ENCODE assay signal across 8 cellular contexts in genomic region chr2:94986392-94986963, GRCh38. TPM values are rescaled to one million over a fixed set of nuclear protein-coding genes. Genes with fewer than 3 reads are reported as not detected.
DNase-seq lines count a peak whose midpoint lies in the region; ATAC-seq, FAIRE-seq and TF ChIP-seq lines count a peak whose summit lies in the region.

No MANE protein-coding gene starts in this region.

- no peak overlapping the region for H3K4me3 Mint-ChIP-seq in brain

- peak; percentile 73 to 87 for TF ChIP-seq CTCF in brain (conservative IDR thresholded peaks at IDR 0.05)

- no peaks in the 10 kb centered on the region for H3K9me3 Mint-ChIP-seq in brain

- H3K4me1 Mint-ChIP-seq in brain: no peaks in the 10 kb centered on the region

- H3K27me3 Mint-ChIP-seq in brain: peaks cover 25% of the 10 kb centered on the region

- DNase-seq in DMS79 (lab: John Stamatoyannopoulos, UW): peak; percentile 31
- DNase-seq in HS-27A (ENCODE audit: low read depth): peak; percentile 22
- DNase-seq in RCC 7860 (ENCODE audit: low spot score): peak; percentile 34
- DNase-seq in iPS-NIHi11 (ENCODE audit: low spot score): peak; percentile 76
- DNase-seq in stimulated activated CD4-positive, alpha-beta T cell treated with anti-CD3 and anti-CD28 coated beads, Interleukin-4, amount 100 ng/mL, for 24 hours: peak; percentile 30

- ATAC-seq in GM19351 (IDR thresholded peaks at IDR 0.05; ENCODE audit: unreplicated experiment) (peak; percentile 94), GM21717 (IDR thresholded peaks at IDR 0.05; ENCODE audit: unreplicated experiment) (no peak)

- no peak overlapping the region for H3K27ac Mint-ChIP-seq in brain

- no peaks in the 10 kb centered on the region for H3K36me3 Mint-ChIP-seq in brain

- FAIRE-seq in RCC 7860 (lab: Jason Lieb, UNC): peak; percentile 73

RNA-seq across cellular contexts. Expression of gene MAL, which starts 39.0 kb away (rescaled TPM):
- polyA plus RNA-seq in brain (ENCODE audit: insufficient read depth, low read depth, low replicate concordance): 206 TPM

Comparison
In these comparisons a context has a peak if more than half of its experiments do, and no peak if none do; other contexts are left out.
1. DNase-seq: peak in every context shown above with its lines; median percentile 76 in iPS-NIHi11; 34 in RCC 7860; 31 in DMS79; 30 in stimulated activated CD4-positive, alpha-beta T cell treated with anti-CD3 and anti-CD28 coated beads, Interleukin-4, amount 100 ng/mL, for 24 hours; 22 in HS-27A.